11 cellular contexts compared by ENCODE assay signal in the genomic region with DNA sequence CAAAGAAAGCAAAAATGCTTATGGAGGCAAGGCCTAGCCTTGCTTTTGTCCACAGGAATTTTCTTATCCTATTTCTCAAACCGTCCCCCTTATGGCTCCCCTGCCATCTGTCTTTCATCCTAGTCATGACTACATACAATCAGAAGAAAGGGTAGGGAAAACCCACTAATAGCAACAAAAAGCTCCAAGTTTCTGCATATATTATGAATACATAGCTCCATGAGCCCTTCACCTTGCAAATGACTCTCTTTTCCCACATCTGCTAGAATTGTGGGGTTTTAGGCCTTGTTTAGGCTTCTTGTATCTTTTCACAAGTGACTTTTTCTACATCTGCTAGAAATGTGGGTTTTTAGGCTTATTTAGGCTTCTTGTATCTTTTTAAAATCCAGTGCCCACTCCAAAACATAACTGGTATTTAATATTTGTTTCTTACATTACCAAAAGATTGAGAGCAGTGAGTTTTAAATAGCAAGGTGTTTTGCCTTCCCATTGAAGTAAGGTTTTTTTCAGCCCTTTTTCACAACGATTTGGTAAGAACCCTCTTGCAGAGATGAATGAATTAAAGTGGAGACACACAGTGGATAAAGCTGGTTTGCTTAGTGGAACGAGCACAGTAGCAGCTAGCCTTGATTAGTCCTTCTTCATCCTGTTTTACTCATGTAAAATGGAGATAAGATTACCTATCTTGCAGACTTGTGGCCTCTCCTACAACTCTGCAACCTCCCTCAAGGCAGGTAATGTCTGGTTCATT. TPM values are rescaled to one million over a fixed set of nuclear protein-coding genes. Genes with fewer than 3 reads are reported as not detected.
DNase-seq lines count a peak whose midpoint lies in the region; ATAC-seq, FAIRE-seq and TF ChIP-seq lines count a peak whose summit lies in the region.
"Had no signal": no experiment of that assay in that cellular context is flagged by ENCODE, and none has a peak within 500 bp of the region (broad histone marks: within the 10 kb centered on the region; RNA-seq: fewer than 3 reads in every experiment).

No MANE protein-coding gene starts in this region.

- peak overlapping the region in 2 of 3 donors; percentile 21 to 35 for H3K27ac Mint-ChIP-seq in CD4-positive, CD25-positive, alpha-beta regulatory T cell
- no peak overlapping the region for H3K27ac Mint-ChIP-seq in T-helper 2 cell treated with Interferon-gamma antibody and Interleukin-4, amounts not matched to agents 5 μg/mL and 100 μg/mL, for 36 hours
- H3K27ac Mint-ChIP-seq: stimulated activated naive CD8-positive, alpha-beta T cell treated with anti-CD3 and anti-CD28 coated beads, Interleukin-15, amount 100 ng/mL, for 72 hours had no signal

- H3K4me3 Mint-ChIP-seq in CD4-positive, CD25-positive, alpha-beta regulatory T cell = peak overlapping the region in 1 of 4 donors; percentile 78
- no peak overlapping the region for H3K4me3 Mint-ChIP-seq in T-helper 2 cell treated with Interferon-gamma antibody and Interleukin-4, amounts not matched to agents 5 μg/mL and 100 μg/mL, for 36 hours
- H3K4me3 Mint-ChIP-seq: stimulated activated naive CD8-positive, alpha-beta T cell treated with anti-CD3 and anti-CD28 coated beads, Interleukin-15, amount 100 ng/mL, for 72 hours had no signal

- peaks cover 10 to 24% (median 21%) of the 10 kb centered on the region in 4 donors for H3K4me1 Mint-ChIP-seq in CD4-positive, CD25-positive, alpha-beta regulatory T cell
- H3K4me1 Mint-ChIP-seq in T-helper 2 cell treated with Interferon-gamma antibody and Interleukin-4, amounts not matched to agents 5 μg/mL and 100 μg/mL, for 36 hours (ENCODE audit: low read depth) = peaks cover 16% of the 10 kb centered on the region

- no peak for FAIRE-seq in bronchial epithelial cell (lab: Jason Lieb, UNC)

- H3K9me3 Mint-ChIP-seq in CD4-positive, CD25-positive, alpha-beta regulatory T cell = no peaks in the 10 kb centered on the region
- no peaks in the 10 kb centered on the region for H3K9me3 Mint-ChIP-seq in T-helper 2 cell treated with Interferon-gamma antibody and Interleukin-4, amounts not matched to agents 5 μg/mL and 100 μg/mL, for 36 hours
- H3K9me3 Mint-ChIP-seq: stimulated activated naive CD8-positive, alpha-beta T cell treated with anti-CD3 and anti-CD28 coated beads, Interleukin-15, amount 100 ng/mL, for 72 hours had no signal

- ATAC-seq in CD4-positive, CD25-positive, alpha-beta regulatory T cell (ENCODE audit: low read depth in 2 of 2) = no peak
- ATAC-seq in HG03342 (IDR thresholded peaks at IDR 0.05; ENCODE audit: unreplicated experiment) = no peak
- ATAC-seq in aorta (ENCODE audit: low FRiP score) = no peak
- ATAC-seq: body of pancreas; stimulated activated naive CD8-positive, alpha-beta T cell treated with anti-CD3 and anti-CD28 coated beads, Interleukin-15, amount 100 ng/mL, for 72 hours had no signal

- H3K4me3 ChIP-seq in CD4-positive, CD25-positive, alpha-beta regulatory T cell (ENCODE audit: low read depth, low read length) = no peak overlapping the region
- H3K4me3 ChIP-seq in bronchial epithelial cell (ENCODE audit: low read depth, low read length) (no peak overlapping the region), mesodermal cell (ENCODE audit: extremely low read depth, insufficient read depth, low read length, poor library complexity, severe bottlenecking) (peak overlapping the region; percentile 92), aorta (ENCODE audit: low read length in 2 of 2) (no peak overlapping the region)
- H3K4me3 ChIP-seq: body of pancreas, SJCRH30 had no signal

- peaks cover 7% of the 10 kb centered on the region for H3K27me3 Mint-ChIP-seq in CD4-positive, CD25-positive, alpha-beta regulatory T cell
- no peaks in the 10 kb centered on the region for H3K27me3 Mint-ChIP-seq in T-helper 2 cell treated with Interferon-gamma antibody and Interleukin-4, amounts not matched to agents 5 μg/mL and 100 μg/mL, for 36 hours (ENCODE audit: low read depth)
- H3K27me3 Mint-ChIP-seq: stimulated activated naive CD8-positive, alpha-beta T cell treated with anti-CD3 and anti-CD28 coated beads, Interleukin-15, amount 100 ng/mL, for 72 hours had no signal

- H3K36me3 ChIP-seq in CD4-positive, CD25-positive, alpha-beta regulatory T cell (ENCODE audit: control insufficient read depth, insufficient read depth, low read length) = peaks cover 4% of the 10 kb centered on the region
- peaks cover 11% of the 10 kb centered on the region for H3K36me3 ChIP-seq in bronchial epithelial cell (ENCODE audit: control insufficient read depth, insufficient read depth, low read length)
- peaks cover 44% of the 10 kb centered on the region for H3K36me3 ChIP-seq in mesodermal cell (ENCODE audit: control insufficient read depth, insufficient read depth, low read length)
- H3K36me3 ChIP-seq in aorta (ENCODE audit: control insufficient read depth in 1 of 2, insufficient read depth in 2 of 2, low read length in 1 of 2) = peaks cover 0 to 3% of the 10 kb centered on the region in 2 donors

- intact Hi-C loops in aorta (cut with DNase I) = loop anchor here (2.0 to 5.0 kb wide), 3 partner anchors 15 to 143 kb away; partner anchors contain the start of gene GNG12 (in 1 of the 2)

- DNase-seq in CD4-positive, CD25-positive, alpha-beta regulatory T cell = no peak
- DNase-seq in NCI-H69 (lab: John Stamatoyannopoulos, UW) (peak; percentile 33), bronchial epithelial cell (ENCODE audit: low read depth) (peak; percentile 88), amygdala (lab: John Stamatoyannopoulos, UW) (no peak), aorta (no peak)
- no peak for DNase-seq in T-helper 2 cell treated with Interferon-gamma antibody and Interleukin-4, amounts not matched to agents 5 μg/mL and 100 μg/mL, for 36 hours (ENCODE audit: low spot score)
- DNase-seq: body of pancreas; stimulated activated naive CD8-positive, alpha-beta T cell treated with anti-CD3 and anti-CD28 coated beads, Interleukin-15, amount 100 ng/mL, for 72 hours had no signal

- H3K36me3 Mint-ChIP-seq in CD4-positive, CD25-positive, alpha-beta regulatory T cell = peaks cover 4% of the 10 kb centered on the region
- H3K36me3 Mint-ChIP-seq in T-helper 2 cell treated with Interferon-gamma antibody and Interleukin-4, amounts not matched to agents 5 μg/mL and 100 μg/mL, for 36 hours (ENCODE audit: low read depth) = peaks cover 29% of the 10 kb centered on the region

- H3K27ac ChIP-seq in CD4-positive, CD25-positive, alpha-beta regulatory T cell (ENCODE audit: insufficient read depth, low read length, poor library complexity, severe bottlenecking) = no peak overlapping the region
- H3K27ac ChIP-seq in mesodermal cell (ENCODE audit: low read depth, low read length, severe bottlenecking) (peak overlapping the region; percentile 79), aorta (ENCODE audit: low read depth in 1 of 2, low read length in 2 of 2) (peak overlapping the region in 1 of 2 donors; percentile 17)
- H3K27ac ChIP-seq: body of pancreas had no signal

- TF ChIP-seq CTCF in bronchial epithelial cell (IDR thresholded peaks at IDR 0.05; ENCODE audit: insufficient read depth, low read length, severe bottlenecking) = no peak

- 86% methylated on average over 2 to 3 of the region's 3 CpGs for WGBS in mesodermal cell (ENCODE audit: insufficient coverage in 2 of 2), 2 experiments
- 57 to 60% methylated on average over 3 of the region's 3 CpGs for WGBS in aorta, 2 donors

- no peaks in the 10 kb centered on the region for H3K27me3 ChIP-seq in CD4-positive, CD25-positive, alpha-beta regulatory T cell (ENCODE audit: control insufficient read depth, insufficient read depth, low read length)
- H3K27me3 ChIP-seq in bronchial epithelial cell (ENCODE audit: control insufficient read depth, insufficient read depth, low read length) (no peaks in the 10 kb centered on the region), aorta (ENCODE audit: control insufficient read depth in 1 of 2, insufficient read depth in 2 of 2, low read length in 1 of 2) (no peaks in the 10 kb centered on the region)
- H3K27me3 ChIP-seq: body of pancreas, SJCRH30 had no signal

- no peaks in the 10 kb centered on the region for H3K9me3 ChIP-seq in CD4-positive, CD25-positive, alpha-beta regulatory T cell (ENCODE audit: control insufficient read depth in 2 of 2, low read length in 2 of 2)
- no peaks in the 10 kb centered on the region for H3K9me3 ChIP-seq in mesodermal cell (ENCODE audit: control insufficient read depth, low read length)
- H3K9me3 ChIP-seq in aorta (ENCODE audit: control insufficient read depth, low read length) = no peaks in the 10 kb centered on the region
- H3K9me3 ChIP-seq: body of pancreas, SJCRH30 had no signal

- H3K4me1 ChIP-seq in CD4-positive, CD25-positive, alpha-beta regulatory T cell (ENCODE audit: control insufficient read depth, insufficient read depth, low read length, poor library complexity, severe bottlenecking) = peaks cover 19% of the 10 kb centered on the region
- H3K4me1 ChIP-seq in mesodermal cell (ENCODE audit: control insufficient read depth, insufficient read depth, low read length, poor library complexity, severe bottlenecking) = peaks cover 16% of the 10 kb centered on the region
- peaks cover 0 to 5% of the 10 kb centered on the region in 2 donors for H3K4me1 ChIP-seq in aorta (ENCODE audit: control insufficient read depth in 1 of 2, insufficient read depth in 2 of 2, low read length in 2 of 2)

RNA-seq across cellular contexts. Expression of gene GADD45A, which starts 4.4 kb away (rescaled TPM):
- total RNA-seq in CD4-positive, CD25-positive, alpha-beta regulatory T cell = 98.8 TPM
- polyA plus RNA-seq in CD4-positive, CD25-positive, alpha-beta regulatory T cell = 10 to 100 TPM; 24.0 to 45.2 (median 29.8) TPM
- total RNA-seq in bronchial epithelial cell (107 and 146 TPM in 2 replicates), aorta (100 to 1,000 TPM in 1 of 2 donors, 10 to 100 TPM in 1; 49.7 to 158 TPM)
- polyA plus RNA-seq in mesodermal cell (2013, experiment 1 of 2) = 94.2 TPM
- polyA plus RNA-seq in mesodermal cell (2013, experiment 2 of 2) = 82.0 TPM
- 100 to 1,000 TPM; 154 to 186 TPM for polyA plus RNA-seq in aorta

Comparison
In these comparisons a context has a peak if more than half of its experiments do, and no peak if none do; other contexts are left out.
1. DNase-seq: peak in NCI-H69 (single experiment) and bronchial epithelial cell (single experiment); none in CD4-positive, CD25-positive, alpha-beta regulatory T cell (0 of 3), amygdala (0 of 56), T-helper 2 cell treated with Interferon-gamma antibody and Interleukin-4, amounts not matched to agents 5 μg/mL and 100 μg/mL, for 36 hours (single experiment) and aorta (0 of 2).